In the genomic region with DNA sequence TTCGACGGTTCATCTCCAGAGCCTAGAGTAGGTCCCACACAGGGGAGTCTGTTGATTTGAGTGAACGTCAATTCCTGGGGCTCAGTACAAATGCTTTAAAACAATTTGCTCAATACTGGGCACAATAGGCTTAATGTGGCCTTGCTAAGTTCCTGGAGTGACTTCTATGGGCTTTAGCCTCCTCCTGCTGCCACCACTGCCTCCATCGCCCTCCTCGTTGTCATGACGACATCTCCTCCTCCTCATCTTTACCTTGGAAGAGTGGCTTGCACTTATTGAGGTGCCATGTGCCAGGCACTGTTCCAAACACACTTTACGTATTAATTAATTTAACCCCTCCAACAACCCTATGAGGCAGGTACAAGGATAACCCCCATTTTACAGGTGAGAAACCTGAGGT, we compare ENCODE assay signal across 15 cellular contexts.
"Had no signal": no experiment of that assay in that cellular context is flagged by ENCODE, and none has a peak within 500 bp of the region (broad histone marks: within the 10 kb centered on the region; RNA-seq: fewer than 3 reads in every experiment).

No MANE protein-coding gene starts in this region.

- H3K27me3 ChIP-seq: brain microvascular endothelial cell, esophagus squamous epithelium, stomach had no signal

- H3K27me3 Mint-ChIP-seq: activated CD4-positive, alpha-beta T cell treated with anti-CD3 and anti-CD28 coated beads, Interleukin-2, amount 10 ng/mL, durations not matched to agents 7 days and 5 days had no signal

- H3K27ac Mint-ChIP-seq: activated CD4-positive, alpha-beta T cell treated with anti-CD3 and anti-CD28 coated beads, Interleukin-2, amount 10 ng/mL, durations not matched to agents 7 days and 5 days; activated naive CD4-positive, alpha-beta T cell treated with anti-CD3 and anti-CD28 coated beads, Interleukin-2, amount 50 U/mL, for 72 hours; mesothelial cell of epicardium had no signal

- DNase-seq: activated CD4-positive, alpha-beta T cell treated with anti-CD3 and anti-CD28 coated beads, Interleukin-2, amount 10 ng/mL, durations not matched to agents 7 days and 5 days; activated CD4-positive, CD25-positive, alpha-beta regulatory T cell; activated T-cell treated with anti-CD3 and anti-CD28 coated beads for 4 hours; amygdala; brain microvascular endothelial cell; esophagus squamous epithelium; foreskin fibroblast; glutamatergic neuron; retina; stomach; T-helper 2 cell had no signal

- H3K4me1 ChIP-seq: parathyroid adenoma had no signal

- H3K4me3 ChIP-seq: esophagus squamous epithelium, stomach, thoracic aorta had no signal

- H3K4me3 Mint-ChIP-seq: activated CD4-positive, alpha-beta T cell treated with anti-CD3 and anti-CD28 coated beads, Interleukin-2, amount 10 ng/mL, durations not matched to agents 7 days and 5 days; mesothelial cell of epicardium had no signal

- H3K9ac ChIP-seq: parathyroid adenoma had no signal

- H3K27ac ChIP-seq: brain microvascular endothelial cell, esophagus squamous epithelium, parathyroid adenoma, stomach, thoracic aorta had no signal

- H3K9me3 ChIP-seq: esophagus squamous epithelium, stomach, thoracic aorta had no signal

- H3K79me2 ChIP-seq: parathyroid adenoma had no signal

- H3K9me3 Mint-ChIP-seq: activated CD4-positive, alpha-beta T cell treated with anti-CD3 and anti-CD28 coated beads, Interleukin-2, amount 10 ng/mL, durations not matched to agents 7 days and 5 days; activated naive CD4-positive, alpha-beta T cell treated with anti-CD3 and anti-CD28 coated beads, Interleukin-2, amount 50 U/mL, for 72 hours; mesothelial cell of epicardium had no signal

- H3K36me3 ChIP-seq: brain microvascular endothelial cell, esophagus squamous epithelium, stomach, thoracic aorta had no signal

- ATAC-seq: activated naive CD4-positive, alpha-beta T cell treated with anti-CD3 and anti-CD28 coated beads, Interleukin-2, amount 50 U/mL, for 72 hours had no signal

- H3K36me3 Mint-ChIP-seq: activated naive CD4-positive, alpha-beta T cell treated with anti-CD3 and anti-CD28 coated beads, Interleukin-2, amount 50 U/mL, for 72 hours; mesothelial cell of epicardium had no signal
